Comparison of ENCODE assay signal across 1 cellular context in genomic region chr11:83285771-83286528, GRCh38.
TF ChIP-seq lines count a peak whose summit lies in the region.

Gene CCDC90B (minus strand): TSS chr11:83286367. CDS start chr11:83285972, 395 bp downstream.

TF ChIP-seq in GM12878, 131 proteins besides CTCF, POLR2A, EP300 and RAD21 (continued from another document and continues in another):
- TF ChIP-seq ZBTB33 (IDR thresholded peaks at IDR 0.05) (no peak), ZNF384 (IDR thresholded peaks at IDR 0.05; ENCODE audit: borderline replicate concordance, low read depth, low read length) (no peak), BCLAF1 (IDR thresholded peaks at IDR 0.05) (no peak), CEBPZ (IDR thresholded peaks at IDR 0.05; ENCODE audit: low read depth, low read length) (no peak), RAD51 (IDR thresholded peaks at IDR 0.05) (no peak), CREB1 (IDR thresholded peaks at IDR 0.05; ENCODE audit: low read depth) (peak; percentile 96), BHLHE40 (IDR thresholded peaks at IDR 0.05; ENCODE audit: borderline replicate concordance in 1 of 2, low read depth in 2 of 2, low read length in 1 of 2) (peak; percentile 44 to 45; a peak in 2 of 4 replicates), USF1 (IDR thresholded peaks at IDR 0.05; ENCODE audit: borderline replicate concordance, extremely low read length, insufficient read depth, low read depth, low read length) (no peak), MYB (IDR thresholded peaks at IDR 0.05; ENCODE audit: borderline replicate concordance, low read depth, low read length) (0 out of 2 replicates have a peak, but pooled peaks have one; percentile 15), EGR1 (IDR thresholded peaks at IDR 0.05; ENCODE audit: borderline replicate concordance in 1 of 2, low read depth in 2 of 2, low read length in 2 of 2) (peak in 1 of 2 experiments; percentile 13; a peak in 1 of 3 replicates), HSF1 (IDR thresholded peaks at IDR 0.05; ENCODE audit: low read depth, low read length) (no peak), FOXM1 (IDR thresholded peaks at IDR 0.05; ENCODE audit: low read depth, low read length) (no peak), TBL1XR1 (IDR thresholded peaks at IDR 0.05; ENCODE audit: low read depth, low read length) (peak; percentile 61; the same call in 1 of the 2 replicates), ZSCAN29 (IDR thresholded peaks at IDR 0.05) (no peak), IRF3 (IDR thresholded peaks at IDR 0.05) (no peak), CBX3 (IDR thresholded peaks at IDR 0.05; ENCODE audit: borderline replicate concordance, low read depth) (no peak), RELA (IDR thresholded peaks at IDR 0.05; ENCODE audit: borderline replicate concordance, partially characterized antibody) (no peak), BCL3 (IDR thresholded peaks at IDR 0.05; ENCODE audit: borderline replicate concordance, insufficient read depth, low read depth, low read length, poor library complexity, severe bottlenecking) (peak; percentile 11), NFXL1 (IDR thresholded peaks at IDR 0.05; ENCODE audit: borderline replicate concordance) (no peak), TCF7 (IDR thresholded peaks at IDR 0.05; ENCODE audit: borderline replicate concordance) (no peak), CBX5 (IDR thresholded peaks at IDR 0.05; ENCODE audit: low read depth) (peak; percentile 29; the same call in 1 of the 2 replicates), ZBTB11 (CRISPR knock-in tag; IDR thresholded peaks at IDR 0.05) (no peak), ZZZ3 (IDR thresholded peaks at IDR 0.05; ENCODE audit: control insufficient read depth, insufficient read length, low read depth) (no peak), MXI1 (IDR thresholded peaks at IDR 0.05; ENCODE audit: low read depth, low read length) (peak; percentile 68), NFYA (IDR thresholded peaks at IDR 0.05; ENCODE audit: borderline replicate concordance, low read depth, low read length) (no peak), MLLT1 (IDR thresholded peaks at IDR 0.05) (0 out of 2 replicates have a peak, but pooled peaks have one; percentile 28), FOXK2 (IDR thresholded peaks at IDR 0.05) (no peak), ZBTB4 (CRISPR knock-in tag; IDR thresholded peaks at IDR 0.05) (no peak), SREBF2 (IDR thresholded peaks at IDR 0.05; ENCODE audit: low read length) (no peak; the same call in 1 of the 2 replicates), NR2F1 (conservative IDR thresholded peaks at IDR 0.05) (0 out of 2 replicates have a peak, but pooled peaks have one; percentile 14), KLF5 (IDR thresholded peaks at IDR 0.05; ENCODE audit: partially characterized antibody) (peak; percentile 84), ZNF207 (IDR thresholded peaks at IDR 0.05; ENCODE audit: borderline replicate concordance) (peak; percentile 84; the same call in 1 of the 2 replicates), GABPA (IDR thresholded peaks at IDR 0.05; ENCODE audit: low read depth) (peak; percentile 85), ZNF274 (IDR thresholded peaks at IDR 0.05; ENCODE audit: insufficient read depth, insufficient read length) (no peak), ETV6 (conservative IDR thresholded peaks at IDR 0.05 in 1 of 2, IDR thresholded peaks at IDR 0.05 in 1 of 2; ENCODE audit: borderline replicate concordance in 1 of 2, low read depth in 1 of 2) (no peak)
